ENCODE assay signal across 6 cellular contexts in genomic region chr19:1468274-1469199, GRCh38. TPM values are rescaled to one million over a fixed set of nuclear protein-coding genes. Genes with fewer than 3 reads are reported as not detected.
DNase-seq lines count a peak whose midpoint lies in the region; ATAC-seq and TF ChIP-seq lines count a peak whose summit lies in the region.

No MANE protein-coding gene starts in this region.

- TF ChIP-seq POLR2A in transverse colon (IDR thresholded peaks at IDR 0.05), result no peak

- in situ Hi-C loops in transverse colon (cut with MboI; ENCODE audit: low pct_ligation_motif_present in 1 of 4, low pct_unique_long_range_greater_than_20kb in 1 of 4, low sequenced_read_pairs in 3 of 4), result no loop called here

- no peaks in the 10 kb centered on the region for H3K36me3 ChIP-seq in transverse colon

- H3K9me3 ChIP-seq in transverse colon, result no peaks in the 10 kb centered on the region

- H3K4me3 ChIP-seq in transverse colon, result peak overlapping the region in 2 of 4 donors; percentile 23 to 25

- no peak for TF ChIP-seq EP300 in transverse colon (IDR thresholded peaks at IDR 0.05; ENCODE audit: low read depth)

- intact Hi-C loops in transverse colon (cut with DNase I; ENCODE audit: low total_unique reads), result no loop called here

- peaks cover 0 to 16% (median 0%) of the 10 kb centered on the region in 3 donors for H3K27me3 Mint-ChIP-seq in naive B cell

- H3K27ac Mint-ChIP-seq in naive B cell, result no peak overlapping the region

- peak; percentile 54 for DNase-seq in ELR (ENCODE audit: low read depth)
- peak; percentile 52 for DNase-seq in activated CD8-positive, alpha-beta memory T cell treated with anti-CD3 and anti-CD28 coated beads, Interleukin-2, amount 50 U/mL, for 4 hours
- no peak for DNase-seq in naive B cell
- DNase-seq in transverse colon, result no peak

- H3K36me3 Mint-ChIP-seq in naive B cell, result no peaks in the 10 kb centered on the region

- H3K4me1 ChIP-seq in transverse colon, result peaks cover 33 to 66% (median 54%) of the 10 kb centered on the region in 4 donors

- no peak overlapping the region for H3K27ac ChIP-seq in transverse colon

- peaks cover 91% of the 10 kb centered on the region for H3K27me3 ChIP-seq in transverse colon

- no peaks in the 10 kb centered on the region for H3K9me3 Mint-ChIP-seq in naive B cell

- TF ChIP-seq CTCF in transverse colon (IDR thresholded peaks at IDR 0.05), result no peak

- WGBS in transverse colon (ENCODE audit: low coverage in 1 of 2), 2 donors, result 12% methylated on average over 32 of the region's 92 CpGs; no CpG with 5 or more reads in 1 of the 2 donors

- peak; percentile 15 to 17 for ATAC-seq in naive B cell (ENCODE audit: low read depth in 2 of 2)
- ATAC-seq in HG03108 (IDR thresholded peaks at IDR 0.05; ENCODE audit: unreplicated experiment), result no peak
- no peak for ATAC-seq in GM19023 (IDR thresholded peaks at IDR 0.05; ENCODE audit: unreplicated experiment)

- peaks cover 6 to 16% (median 6%) of the 10 kb centered on the region in 3 donors for H3K4me1 Mint-ChIP-seq in naive B cell

- H3K4me3 Mint-ChIP-seq in naive B cell, result peak overlapping the region in 6 of 8 donors; percentile 30 to 82 (median 60)

RNA-seq across cellular contexts. Expression of gene C19orf25, which starts 10.5 kb away (rescaled TPM):
- 10 to 100 TPM; 39.0 to 78.2 (median 46.9) TPM for polyA plus RNA-seq in naive B cell (ENCODE audit: low read depth in 6 of 6)
- 10 to 100 TPM; 36.2 to 89.2 (median 46.0) TPM for total RNA-seq in transverse colon

RNA-seq across cellular contexts. Expression of gene APC2, which starts 18.6 kb away (rescaled TPM):
- polyA plus RNA-seq in naive B cell (ENCODE audit: low read depth in 6 of 6), result under 1 TPM in 1 of 6 donors, not detected in 5; 0.03 TPM
- total RNA-seq in transverse colon, result 1 to 10 TPM in 1 of 4 donors, under 1 TPM in 3; under 0.01 to 6.0 (median 0.36) TPM

RNA-seq across cellular contexts. Expression of gene PCSK4, which starts 21.6 kb away (rescaled TPM):
- polyA plus RNA-seq in naive B cell (ENCODE audit: low read depth in 6 of 6), result under 1 TPM in 1 of 6 donors, not detected in 5; 0.09 TPM
- total RNA-seq in transverse colon, result 10 to 100 TPM in 1 of 4 donors, 1 to 10 TPM in 3; 2.6 to 11.9 (median 7.5) TPM

RNA-seq across cellular contexts. Expression of gene REEP6, which starts 22.4 kb away (rescaled TPM):
- 1 to 10 TPM in 2 of 6 donors, under 1 TPM in 4; 0.72 to 1.4 (median 0.90) TPM for polyA plus RNA-seq in naive B cell (ENCODE audit: low read depth in 6 of 6)
- 1 to 10 TPM in 2 of 4 donors, not detected in 2; 2.2 to 3.3 TPM for total RNA-seq in transverse colon

RNA-seq across cellular contexts. Expression of gene RPS15, which starts 30.3 kb away (rescaled TPM):
- 1,000 to 10,000 TPM; 2,496 to 3,315 (median 3,022) TPM for polyA plus RNA-seq in naive B cell (ENCODE audit: low read depth in 6 of 6)
- total RNA-seq in transverse colon, result 1,000 to 10,000 TPM; 1,367 to 2,740 (median 2,511) TPM

Comparison
In these comparisons a context has a peak if more than half of its experiments do, and no peak if none do; other contexts are left out.
1. DNase-seq: peak in ELR (single experiment) and activated CD8-positive, alpha-beta memory T cell treated with anti-CD3 and anti-CD28 coated beads, Interleukin-2, amount 50 U/mL, for 4 hours (single experiment); none in naive B cell (single experiment) and transverse colon (single experiment).
2. ATAC-seq: peak in naive B cell (2 of 2); none in HG03108 (single experiment) and GM19023 (single experiment).